In the genomic region with DNA sequence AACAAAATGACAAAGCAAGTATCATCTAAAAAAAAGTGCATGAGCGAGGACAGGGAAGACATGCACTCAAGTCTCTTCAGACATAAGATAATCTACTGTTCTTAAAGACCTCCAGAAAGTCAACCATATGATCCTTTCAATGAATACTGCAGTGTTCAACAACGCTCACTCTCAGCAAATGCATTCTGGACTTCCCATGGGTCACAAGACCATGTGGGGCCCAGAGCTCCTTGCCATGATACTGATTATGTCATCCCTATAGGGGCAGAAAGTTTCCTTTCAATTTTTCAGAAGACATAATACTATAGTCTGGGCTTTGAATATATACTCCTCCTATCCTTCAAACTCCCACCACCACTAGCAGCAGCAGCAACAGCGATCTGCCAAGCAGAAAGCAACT, we compare ENCODE assay signal across 1 cellular context.
TF ChIP-seq lines count a peak whose summit lies in the region.

No MANE protein-coding gene starts in this region.

TF ChIP-seq in K562, 482 proteins besides CTCF, POLR2A, EP300 and RAD21 (continued from another document):
- TF ChIP-seq, protein P1, sequence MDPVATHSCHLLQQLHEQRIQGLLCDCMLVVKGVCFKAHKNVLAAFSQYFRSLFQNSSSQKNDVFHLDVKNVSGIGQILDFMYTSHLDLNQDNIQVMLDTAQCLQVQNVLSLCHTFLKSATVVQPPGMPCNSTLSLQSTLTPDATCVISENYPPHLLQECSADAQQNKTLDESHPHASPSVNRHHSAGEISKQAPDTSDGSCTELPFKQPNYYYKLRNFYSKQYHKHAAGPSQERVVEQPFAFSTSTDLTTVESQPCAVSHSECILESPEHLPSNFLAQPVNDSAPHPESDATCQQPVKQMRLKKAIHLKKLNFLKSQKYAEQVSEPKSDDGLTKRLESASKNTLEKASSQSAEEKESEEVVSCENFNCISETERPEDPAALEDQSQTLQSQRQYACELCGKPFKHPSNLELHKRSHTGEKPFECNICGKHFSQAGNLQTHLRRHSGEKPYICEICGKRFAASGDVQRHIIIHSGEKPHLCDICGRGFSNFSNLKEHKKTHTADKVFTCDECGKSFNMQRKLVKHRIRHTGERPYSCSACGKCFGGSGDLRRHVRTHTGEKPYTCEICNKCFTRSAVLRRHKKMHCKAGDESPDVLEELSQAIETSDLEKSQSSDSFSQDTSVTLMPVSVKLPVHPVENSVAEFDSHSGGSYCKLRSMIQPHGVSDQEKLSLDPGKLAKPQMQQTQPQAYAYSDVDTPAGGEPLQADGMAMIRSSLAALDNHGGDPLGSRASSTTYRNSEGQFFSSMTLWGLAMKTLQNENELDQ (CRISPR knock-in tag; IDR thresholded peaks at IDR 0.05; ENCODE audit: borderline replicate concordance): no peak
- no peak for TF ChIP-seq ZNF79 (CRISPR knock-in tag; IDR thresholded peaks at IDR 0.05; ENCODE audit: low read depth)
- no peak for TF ChIP-seq NCOA1 (IDR thresholded peaks at IDR 0.05; ENCODE audit: low read depth)
- no peak for TF ChIP-seq NRF1 (conservative IDR thresholded peaks at IDR 0.05 in 1 of 2, IDR thresholded peaks at IDR 0.05 in 1 of 2)
- TF ChIP-seq CCNT2 (IDR thresholded peaks at IDR 0.05; ENCODE audit: borderline replicate concordance, extremely low read depth, insufficient read length, low read depth, low read length): no peak
- TF ChIP-seq, protein P2, sequence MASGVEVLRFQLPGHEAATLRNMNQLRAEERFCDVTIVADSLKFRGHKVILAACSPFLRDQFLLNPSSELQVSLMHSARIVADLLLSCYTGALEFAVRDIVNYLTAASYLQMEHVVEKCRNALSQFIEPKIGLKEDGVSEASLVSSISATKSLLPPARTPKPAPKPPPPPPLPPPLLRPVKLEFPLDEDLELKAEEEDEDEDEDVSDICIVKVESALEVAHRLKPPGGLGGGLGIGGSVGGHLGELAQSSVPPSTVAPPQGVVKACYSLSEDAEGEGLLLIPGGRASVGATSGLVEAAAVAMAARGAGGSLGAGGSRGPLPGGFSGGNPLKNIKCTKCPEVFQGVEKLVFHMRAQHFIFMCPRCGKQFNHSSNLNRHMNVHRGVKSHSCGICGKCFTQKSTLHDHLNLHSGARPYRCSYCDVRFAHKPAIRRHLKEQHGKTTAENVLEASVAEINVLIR (CRISPR knock-in tag; IDR thresholded peaks at IDR 0.05): no peak
